Comparison of ENCODE assay signal across 21 cellular contexts in genomic region chr9:85024374-85024773, GRCh38.
DNase-seq lines count a peak whose midpoint lies in the region; ATAC-seq lines count a peak whose summit lies in the region.
"Had no signal": no experiment of that assay in that cellular context is flagged by ENCODE, and none has a peak within 500 bp of the region (broad histone marks: within the 10 kb centered on the region; RNA-seq: fewer than 3 reads in every experiment).

No MANE protein-coding gene starts in this region.

- DNase-seq in G401 (ENCODE audit: low spot score) (peak; percentile 71), RKO (ENCODE audit: low spot score) (peak; percentile 33), hippocampal formation (lab: John Stamatoyannopoulos, UW) (peak; percentile 48 to 88), putamen (ENCODE audit: low spot score) (peak; percentile 85), GDM1 (lab: John Stamatoyannopoulos, UW) (no peak), left lobe of liver (ENCODE audit: low spot score) (no peak)
- DNase-seq: activated CD4-positive, alpha-beta T cell treated with anti-CD3 and anti-CD28 coated beads for 48 hours; DMS53; effector memory CD4-positive, alpha-beta T cell; NCI-H1417; NCI-H2081; NCI-H2227 treated with DMSO at 0.1 percent for 48 hours; NCI-H69; right lobe of liver; RPMI8226; stimulated activated CD8-positive, alpha-beta memory T cell treated with anti-CD3 and anti-CD28 coated beads, Interleukin-4, amount 100 ng/mL, for 48 hours; stimulated activated naive CD8-positive, alpha-beta T cell treated with anti-CD3 and anti-CD28 coated beads, Interleukin-15, amount 100 ng/mL, for 72 hours; T-cell; tibial artery had no signal

- in situ Hi-C loops in G401 (cut with HindIII; ENCODE audit: low sequenced_read_pairs), result no loop called here

- no peak for ATAC-seq in HG02970 (IDR thresholded peaks at IDR 0.05; ENCODE audit: low FRiP score, unreplicated experiment)
- ATAC-seq in left lobe of liver, result no peak
- ATAC-seq: HCT116; right lobe of liver; stimulated activated naive CD8-positive, alpha-beta T cell treated with anti-CD3 and anti-CD28 coated beads, Interleukin-15, amount 100 ng/mL, for 72 hours; T-cell had no signal

Comparison
In these comparisons a context has a peak if more than half of its experiments do, and no peak if none do; other contexts are left out.
1. DNase-seq: peak in G401 (single experiment), RKO (single experiment), hippocampal formation (2 of 2) and putamen (single experiment); none in GDM1 (single experiment) and left lobe of liver (single experiment).